Comparison of ENCODE assay signal across 15 cellular contexts in the genomic region with DNA sequence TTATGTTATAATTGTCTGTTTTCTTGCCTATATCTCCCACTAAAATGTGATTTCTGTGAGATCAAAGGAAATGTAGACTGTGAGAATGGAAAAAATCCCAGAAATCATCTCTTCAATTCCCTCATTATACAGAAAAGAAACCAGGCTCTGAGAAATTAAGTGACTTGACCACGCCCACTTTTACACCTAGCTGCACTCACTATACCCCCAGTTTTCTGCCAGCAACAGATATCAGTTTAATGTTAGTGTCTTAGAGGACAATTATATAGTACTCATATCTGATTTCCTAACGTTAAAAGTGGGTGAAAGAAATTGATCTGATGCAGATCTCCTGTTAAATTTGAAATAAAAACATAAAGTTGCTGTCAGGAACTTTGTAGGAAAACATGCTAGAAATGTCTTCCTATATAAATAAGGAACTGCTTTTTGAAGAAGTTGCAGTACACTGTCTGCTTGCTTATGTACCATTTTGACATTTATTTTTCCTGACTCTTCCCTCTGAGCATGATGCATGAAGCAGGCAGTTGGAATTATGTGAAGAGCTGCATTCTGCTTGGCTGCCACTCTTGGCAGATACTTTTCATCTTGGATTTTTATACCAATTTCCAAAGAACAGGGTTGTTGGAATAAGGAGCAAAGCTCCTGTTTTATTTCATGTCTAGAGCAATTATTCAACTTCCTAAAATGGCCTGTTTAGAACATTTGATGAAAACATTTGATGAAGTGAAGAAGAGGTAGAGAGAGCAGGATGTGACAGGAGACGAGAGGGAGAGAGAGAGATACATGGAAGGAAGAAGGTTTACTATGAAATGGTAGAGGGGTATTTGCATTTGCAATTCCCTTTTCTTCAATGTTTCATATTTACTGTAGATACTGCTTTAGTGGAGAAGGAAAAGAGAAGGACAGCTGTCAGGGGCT. TPM values are rescaled to one million over a fixed set of nuclear protein-coding genes. Genes with fewer than 3 reads are reported as not detected.
DNase-seq lines count a peak whose midpoint lies in the region; ATAC-seq and TF ChIP-seq lines count a peak whose summit lies in the region.
"Had no signal": no experiment of that assay in that cellular context is flagged by ENCODE, and none has a peak within 500 bp of the region (broad histone marks: within the 10 kb centered on the region; RNA-seq: fewer than 3 reads in every experiment).

No MANE protein-coding gene starts in this region.

- H3F3A ChIP-seq in GM23248 (ENCODE audit: insufficient read depth), result no peaks in the 10 kb centered on the region

- TF ChIP-seq CTCF in neural crest cell (conservative IDR thresholded peaks at IDR 0.05), result no peak

- H3K36me3 ChIP-seq in CD4-positive, CD25-positive, alpha-beta regulatory T cell (ENCODE audit: control insufficient read depth, insufficient read depth, low read length), result peaks cover 94% of the 10 kb centered on the region
- H3K36me3 ChIP-seq in GM23248 (ENCODE audit: low read depth), result no peaks in the 10 kb centered on the region
- H3K36me3 ChIP-seq: BE2C, thyroid gland had no signal

- no peaks in the 10 kb centered on the region for H4K20me1 ChIP-seq in GM23248 (ENCODE audit: insufficient read depth)

- WGBS in GM23248 (ENCODE audit: low coverage in 1 of 2, low lambda C conversion rate in 2 of 2, missing lambda C conversion rate in 2 of 2), 2 experiments, result 55 to 61% methylated on average over 3 of the region's 3 CpGs

- no peaks in the 10 kb centered on the region for H3K27me3 ChIP-seq in CD4-positive, CD25-positive, alpha-beta regulatory T cell (ENCODE audit: control insufficient read depth, insufficient read depth, low read length)
- no peaks in the 10 kb centered on the region for H3K27me3 ChIP-seq in GM23248 (replicated peaks; ENCODE audit: insufficient read depth)
- H3K27me3 ChIP-seq: thyroid gland had no signal

- no peak for ATAC-seq in CD4-positive, CD25-positive, alpha-beta regulatory T cell (ENCODE audit: low read depth in 2 of 2)
- no peak for ATAC-seq in HG02884 (IDR thresholded peaks at IDR 0.05; ENCODE audit: unreplicated experiment)
- ATAC-seq: PC-3 had no signal

- no peaks in the 10 kb centered on the region for H3K4me1 ChIP-seq in CD4-positive, CD25-positive, alpha-beta regulatory T cell (ENCODE audit: control insufficient read depth, insufficient read depth, low read length, poor library complexity, severe bottlenecking)
- H3K4me1 ChIP-seq in GM23248 (ENCODE audit: insufficient read depth), result no peaks in the 10 kb centered on the region
- H3K4me1 ChIP-seq: BE2C, thyroid gland had no signal

- no peak overlapping the region for H3K9ac ChIP-seq in GM23248

- no peak for DNase-seq in CD4-positive, CD25-positive, alpha-beta regulatory T cell
- DNase-seq in GM23248, result no peak
- DNase-seq in caudate nucleus (lab: John Stamatoyannopoulos, UW), result no peak
- DNase-seq in neural crest cell (ENCODE audit: low read depth, low spot score), result no peak
- no peak for DNase-seq in nucleus accumbens (lab: John Stamatoyannopoulos, UW)
- DNase-seq in COR-L47 (lab: John Stamatoyannopoulos, UW), result no peak
- DNase-seq: activated CD4-positive, alpha-beta T cell treated with anti-CD3 and anti-CD28 coated beads, Interleukin-2, amount 10 ng/mL, durations not matched to agents 24 days and 14 days; BE2C; DND-41; NCI-H2081 treated with DMSO at 0.1 percent for 48 hours; NCI-H526; stimulated activated CD4-positive, alpha-beta T cell treated with anti-CD3 and anti-CD28 coated beads, Interleukin-4, amount 100 ng/mL, for 1 hour; thyroid gland had no signal

- in situ Hi-C loops in GM23248 (cut with MboI), result no loop called here

- H2AFZ ChIP-seq in GM23248, result peak overlapping the region; percentile 53

- no peak overlapping the region for H3K4me3 ChIP-seq in CD4-positive, CD25-positive, alpha-beta regulatory T cell (ENCODE audit: low read depth, low read length)
- no peak overlapping the region for H3K4me3 ChIP-seq in GM23248
- H3K4me3 ChIP-seq: thyroid gland had no signal

- H3K9me3 Mint-ChIP-seq in CD4-positive, CD25-positive, alpha-beta regulatory T cell, result no peaks in the 10 kb centered on the region
- H3K9me3 Mint-ChIP-seq in neural crest cell, result no peaks in the 10 kb centered on the region
- H3K9me3 Mint-ChIP-seq: activated CD4-positive, alpha-beta T cell treated with anti-CD3 and anti-CD28 coated beads, Interleukin-2, amount 10 ng/mL, durations not matched to agents 24 days and 14 days had no signal

- no peaks in the 10 kb centered on the region for H3K27me3 Mint-ChIP-seq in CD4-positive, CD25-positive, alpha-beta regulatory T cell
- H3K27me3 Mint-ChIP-seq in neural crest cell (ENCODE audit: low read depth), result peaks cover 3% of the 10 kb centered on the region
- H3K27me3 Mint-ChIP-seq: activated CD4-positive, alpha-beta T cell treated with anti-CD3 and anti-CD28 coated beads, Interleukin-2, amount 10 ng/mL, durations not matched to agents 24 days and 14 days had no signal

- no peaks in the 10 kb centered on the region for H3K9me3 ChIP-seq in CD4-positive, CD25-positive, alpha-beta regulatory T cell (ENCODE audit: control insufficient read depth in 2 of 2, low read length in 2 of 2)
- no peaks in the 10 kb centered on the region for H3K9me3 ChIP-seq in GM23248 (ENCODE audit: low read depth)
- H3K9me3 ChIP-seq: BE2C, thyroid gland had no signal

- no peak overlapping the region for H3K4me3 Mint-ChIP-seq in CD4-positive, CD25-positive, alpha-beta regulatory T cell
- peak overlapping the region; percentile 0 for H3K4me3 Mint-ChIP-seq in neural crest cell
- H3K4me3 Mint-ChIP-seq: activated CD4-positive, alpha-beta T cell treated with anti-CD3 and anti-CD28 coated beads, Interleukin-2, amount 10 ng/mL, durations not matched to agents 24 days and 14 days had no signal

- no peak overlapping the region for H3K4me2 ChIP-seq in GM23248 (ENCODE audit: unreplicated experiment)

- H3K79me2 ChIP-seq in GM23248 (ENCODE audit: insufficient read depth), result no peaks in the 10 kb centered on the region

- H3K27ac ChIP-seq in CD4-positive, CD25-positive, alpha-beta regulatory T cell (ENCODE audit: insufficient read depth, low read length, poor library complexity, severe bottlenecking), result peak overlapping the region; percentile 29
- H3K27ac ChIP-seq in GM23248, result no peak overlapping the region
- peak overlapping the region; percentile 84 for H3K27ac ChIP-seq in caudate nucleus (ENCODE audit: low read depth, low read length)
- H3K27ac ChIP-seq: thyroid gland had no signal

- H3K36me3 Mint-ChIP-seq in CD4-positive, CD25-positive, alpha-beta regulatory T cell, result peaks cover 63% of the 10 kb centered on the region
- no peaks in the 10 kb centered on the region for H3K36me3 Mint-ChIP-seq in neural crest cell (ENCODE audit: low read depth)

- H3K9me2 ChIP-seq in GM23248 (ENCODE audit: insufficient read depth), result no peaks in the 10 kb centered on the region

- peaks cover 24 to 48% (median 34%) of the 10 kb centered on the region in 4 donors for H3K4me1 Mint-ChIP-seq in CD4-positive, CD25-positive, alpha-beta regulatory T cell
- peaks cover 14% of the 10 kb centered on the region for H3K4me1 Mint-ChIP-seq in neural crest cell

- H3K27ac Mint-ChIP-seq in CD4-positive, CD25-positive, alpha-beta regulatory T cell, result peak overlapping the region; percentile 28 to 66 (median 47)
- peak overlapping the region; percentile 84 for H3K27ac Mint-ChIP-seq in neural crest cell (ENCODE audit: unreplicated experiment)
- H3K27ac Mint-ChIP-seq: activated CD4-positive, alpha-beta T cell treated with anti-CD3 and anti-CD28 coated beads, Interleukin-2, amount 10 ng/mL, durations not matched to agents 24 days and 14 days had no signal

RNA-seq across cellular contexts. Expression of a gene that starts 57.3 kb away (rescaled TPM):
- 84.0 TPM for total RNA-seq in CD4-positive, CD25-positive, alpha-beta regulatory T cell
- polyA plus RNA-seq in CD4-positive, CD25-positive, alpha-beta regulatory T cell, result 10 to 100 TPM; 11.3 to 16.2 (median 14.5) TPM
- total RNA-seq in GM23248 (2014; rRNA removed; shearing (Covaris generic)), result 12.5 and 17.2 TPM in 2 replicates
- polyA plus RNA-seq in GM23248 (2016; fragmentation: Nextera tagmentation; extraction: Ambion mirVana), result 5.2 and 5.7 TPM in 2 replicates
- total RNA-seq in neural crest cell, result 20.5 and 22.2 TPM in 2 replicates
